Comparison of ENCODE assay signal across 11 cellular contexts in the genomic region with DNA sequence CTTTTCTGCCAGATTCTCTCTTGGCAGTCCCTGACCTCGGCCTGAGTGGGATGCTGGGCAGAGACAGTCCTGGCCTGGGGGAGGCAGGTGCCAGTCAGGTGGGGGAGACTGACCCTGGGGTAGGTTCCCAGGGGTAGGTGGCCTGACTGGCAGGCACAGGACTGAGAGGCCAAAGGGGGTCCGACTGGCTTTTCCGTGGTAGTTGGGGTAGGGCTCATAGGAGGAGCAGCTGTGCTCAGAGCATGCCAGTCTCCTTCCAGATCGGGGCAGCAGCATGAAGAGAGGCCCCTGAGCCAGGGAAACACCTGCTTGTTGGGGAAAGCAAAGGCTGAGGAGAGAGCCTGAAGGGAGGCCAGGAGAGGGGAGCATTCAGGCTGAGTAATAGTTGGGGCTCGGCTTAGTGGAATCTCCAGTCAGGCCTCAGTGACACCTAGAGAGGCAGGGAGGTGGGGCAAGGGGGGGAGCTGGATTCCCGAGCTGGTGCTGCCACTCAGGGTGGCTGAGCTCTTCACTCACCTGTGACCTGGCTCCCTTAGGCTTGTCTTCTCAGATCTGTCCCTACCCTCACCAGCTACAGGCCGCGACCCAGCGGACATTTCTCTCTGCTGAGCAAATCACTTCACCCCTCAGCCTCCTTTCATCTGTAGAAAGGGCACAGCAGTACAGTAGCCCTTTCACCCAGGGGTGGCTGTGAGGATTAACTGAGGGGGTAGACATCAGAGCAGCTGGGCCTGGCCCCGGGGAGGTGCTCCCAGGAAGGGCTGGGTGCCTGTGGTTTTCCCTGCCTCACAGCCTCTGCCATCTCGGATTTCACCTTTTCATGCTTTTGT. TPM values are rescaled to one million over a fixed set of nuclear protein-coding genes. Genes with fewer than 3 reads are reported as not detected.
DNase-seq lines count a peak whose midpoint lies in the region; ATAC-seq, FAIRE-seq and TF ChIP-seq lines count a peak whose summit lies in the region.
"Had no signal": no experiment of that assay in that cellular context is flagged by ENCODE, and none has a peak within 500 bp of the region (broad histone marks: within the 10 kb centered on the region; RNA-seq: fewer than 3 reads in every experiment).

No MANE protein-coding gene starts in this region.

- no peaks in the 10 kb centered on the region for H3K27me3 ChIP-seq in astrocyte (ENCODE audit: insufficient read depth, low read length)
- no peaks in the 10 kb centered on the region for H3K27me3 ChIP-seq in adrenal gland
- H3K27me3 ChIP-seq: pancreas had no signal

- H3K4me3 Mint-ChIP-seq in astrocyte (ENCODE audit: unreplicated experiment) (no peak overlapping the region), nephron (no peak overlapping the region)

- peaks cover 21% of the 10 kb centered on the region for H3K4me1 Mint-ChIP-seq in astrocyte (ENCODE audit: low read depth, unreplicated experiment)
- peaks cover 28% of the 10 kb centered on the region for H3K4me1 Mint-ChIP-seq in nephron

- peaks cover 9% of the 10 kb centered on the region for H4K20me1 ChIP-seq in astrocyte (ENCODE audit: insufficient read depth, low read length)

- peak overlapping the region; percentile 65 for H2AFZ ChIP-seq in astrocyte (ENCODE audit: low read depth, low read length)

- H3K4me1 ChIP-seq in astrocyte (ENCODE audit: insufficient read depth, low read length) (peaks cover 22% of the 10 kb centered on the region), adrenal gland (replicated peaks in 1 of 2) (peaks cover 0 to 2% of the 10 kb centered on the region in 2 donors)

- H3K36me3 Mint-ChIP-seq in astrocyte (ENCODE audit: low read depth, unreplicated experiment) (peaks cover 9% of the 10 kb centered on the region), nephron (ENCODE audit: low read depth) (peaks cover 21% of the 10 kb centered on the region)

- no peak for TF ChIP-seq CTCF in astrocyte (IDR thresholded peaks at IDR 0.05; ENCODE audit: insufficient read depth, low read depth, low read length)
- TF ChIP-seq CTCF in nephron (IDR thresholded peaks at IDR 0.05; ENCODE audit: unreplicated experiment in 3 of 3), result no peak
- TF ChIP-seq CTCF in adrenal gland (IDR thresholded peaks at IDR 0.05), result no peak

- ATAC-seq in GM21367 (IDR thresholded peaks at IDR 0.05; ENCODE audit: unreplicated experiment), result no peak
- ATAC-seq: GM12878, pancreas had no signal

- H3K79me2 ChIP-seq in astrocyte (ENCODE audit: insufficient read depth, low read length), result no peaks in the 10 kb centered on the region

- peak; percentile 69 for DNase-seq in DMS79 treated with DMSO at 0.1 percent for 48 hours (lab: John Stamatoyannopoulos, UW)
- DNase-seq in HTR-8/SVneo (ENCODE audit: insufficient read length, low spot score), result peak; percentile 19
- no peak for DNase-seq in astrocyte (ENCODE audit: low read depth)
- DNase-seq in adrenal gland, result no peak
- no peak for DNase-seq in NCI-H1694 (lab: John Stamatoyannopoulos, UW)
- no peak for DNase-seq in NK-92 treated with Interleukin-12 subunit alpha and Interleukin-12 subunit beta, amount 100 ng/mL, for 24 hours (lab: John Stamatoyannopoulos, UW)
- DNase-seq: pancreas, SW 1271 had no signal

- intact Hi-C loops in adrenal gland (cut with DNase I), result no loop called here

- H3K9me3 Mint-ChIP-seq in astrocyte (ENCODE audit: unreplicated experiment) (peaks cover 2% of the 10 kb centered on the region), nephron (no peaks in the 10 kb centered on the region)

- peak overlapping the region; percentile 61 for H3K4me2 ChIP-seq in astrocyte (ENCODE audit: low read length)

- H3K9me3 ChIP-seq in astrocyte (ENCODE audit: insufficient read depth, low read depth, low read length), result no peaks in the 10 kb centered on the region
- H3K9me3 ChIP-seq in adrenal gland (replicated peaks in 1 of 3), result no peaks in the 10 kb centered on the region
- H3K9me3 ChIP-seq: pancreas had no signal

- H3K27me3 Mint-ChIP-seq in astrocyte (ENCODE audit: low read depth, unreplicated experiment) (no peaks in the 10 kb centered on the region), nephron (ENCODE audit: low read depth) (no peaks in the 10 kb centered on the region)

- H3K4me3 ChIP-seq in astrocyte (ENCODE audit: insufficient read depth, low read depth, low read length), result no peak overlapping the region
- no peak overlapping the region for H3K4me3 ChIP-seq in adrenal gland
- H3K4me3 ChIP-seq: GM12878, pancreas had no signal

- 91 to 93% (median 92%) methylated on average over 5 to 11 of the region's 11 CpGs for WGBS in adrenal gland, 4 donors

- H3K36me3 ChIP-seq in astrocyte (ENCODE audit: insufficient read depth, low read length) (no peaks in the 10 kb centered on the region), adrenal gland (replicated peaks in 1 of 2) (peaks cover 0 to 11% of the 10 kb centered on the region in 2 donors)
- H3K36me3 ChIP-seq: pancreas had no signal

- FAIRE-seq in HTR-8/SVneo (lab: Jason Lieb, UNC), result no peak
- no peak for FAIRE-seq in astrocyte (lab: Jason Lieb, UNC)
- FAIRE-seq: GM12878, pancreas had no signal

- peak overlapping the region; percentile 41 for H3K9ac ChIP-seq in astrocyte (ENCODE audit: low read length)

- no peak for TF ChIP-seq POLR2A in adrenal gland (IDR thresholded peaks at IDR 0.05)

- H3K27ac ChIP-seq in astrocyte (ENCODE audit: low read depth, low read length), result no peak overlapping the region
- no peak overlapping the region for H3K27ac ChIP-seq in adrenal gland
- H3K27ac ChIP-seq: pancreas had no signal

- H3K27ac Mint-ChIP-seq in astrocyte (ENCODE audit: unreplicated experiment) (peak overlapping the region; percentile 41), nephron (peak overlapping the region; percentile 43 to 73 (median 47))

RNA-seq across cellular contexts. Expression of a gene that starts 26.2 kb away (rescaled TPM):
- total RNA-seq in astrocyte (12.6 and 12.8 TPM in 2 replicates), adrenal gland (10 to 100 TPM in 7 of 8 donors, 1 to 10 TPM in 1; 9.0 to 20.1 (median 16.4) TPM)
- polyA plus RNA-seq in adrenal gland, result 1 to 10 TPM; 3.9 to 9.6 (median 7.0) TPM

RNA-seq across cellular contexts. Expression of a gene that starts 45.3 kb away (rescaled TPM):
- 14.0 and 17.0 TPM in 2 replicates for total RNA-seq in astrocyte
- total RNA-seq in adrenal gland, result 100 to 1,000 TPM in 2 of 8 donors, 10 to 100 TPM in 6; 30.8 to 578 (median 57.4) TPM
- 10 to 100 TPM; 15.4 to 27.6 (median 27.3) TPM for polyA plus RNA-seq in adrenal gland

Comparison
In these comparisons a context has a peak if more than half of its experiments do, and no peak if none do; other contexts are left out.
1. DNase-seq: peak in DMS79 treated with DMSO at 0.1 percent for 48 hours (single experiment) and HTR-8/SVneo (single experiment); none in astrocyte (single experiment), adrenal gland (0 of 7), NCI-H1694 (single experiment) and NK-92 treated with Interleukin-12 subunit alpha and Interleukin-12 subunit beta, amount 100 ng/mL, for 24 hours (single experiment).